In genomic region chr13:87537946-87538345, GRCh38 we compare ENCODE assay signal across 23 cellular contexts.
"Had no signal": no experiment of that assay in that cellular context is flagged by ENCODE, and none has a peak within 500 bp of the region (broad histone marks: within the 10 kb centered on the region; RNA-seq: fewer than 3 reads in every experiment).

No MANE protein-coding gene starts in this region.

- H3K27me3 ChIP-seq: SJCRH30 had no signal

- H3K4me1 ChIP-seq: SJCRH30 had no signal

- H3K4me3 ChIP-seq: K562, SJCRH30 had no signal

- FAIRE-seq: HTR-8/SVneo, K562 had no signal

- H3K27me3 Mint-ChIP-seq: IgD-negative memory B cell had no signal

- DNase-seq: NCI-H1092; NCI-H1105 treated with DMSO at 0.1 percent for 48 hours; NCI-H1417 treated with DMSO at 0.1 percent for 48 hours; NCI-H146; NCI-H1694 treated with DMSO at 0.1 percent for 48 hours; NCI-H1930; NCI-H2081; NCI-H2107; NCI-H2227 treated with DMSO at 0.1 percent for 48 hours; NCI-H524; NCI-H526 treated with DMSO at 0.1 percent for 48 hours; NCI-H748 treated with DMSO at 0.1 percent for 48 hours; NK-92 treated with Interleukin-12 subunit alpha and Interleukin-12 subunit beta, amount 100 ng/mL, for 24 hours; PC-3; SHP77 treated with DMSO at 0.1 percent for 48 hours; SJCRH30 had no signal

- H3K27ac Mint-ChIP-seq: IgD-negative memory B cell had no signal

- H3K27ac ChIP-seq: HL-60, SJCRH30 had no signal

- H3K36me3 Mint-ChIP-seq: IgD-negative memory B cell had no signal

- ATAC-seq: K562, Panc1, PC-3, Right ventricle myocardium inferior, SK-N-SH treated with all-trans-retinoic acid at 6 μM for 48 hours had no signal

- H3K4me3 Mint-ChIP-seq: IgD-negative memory B cell had no signal

- H3K36me3 ChIP-seq: SJCRH30 had no signal
